15 cellular contexts compared by ENCODE assay signal in the genomic region with DNA sequence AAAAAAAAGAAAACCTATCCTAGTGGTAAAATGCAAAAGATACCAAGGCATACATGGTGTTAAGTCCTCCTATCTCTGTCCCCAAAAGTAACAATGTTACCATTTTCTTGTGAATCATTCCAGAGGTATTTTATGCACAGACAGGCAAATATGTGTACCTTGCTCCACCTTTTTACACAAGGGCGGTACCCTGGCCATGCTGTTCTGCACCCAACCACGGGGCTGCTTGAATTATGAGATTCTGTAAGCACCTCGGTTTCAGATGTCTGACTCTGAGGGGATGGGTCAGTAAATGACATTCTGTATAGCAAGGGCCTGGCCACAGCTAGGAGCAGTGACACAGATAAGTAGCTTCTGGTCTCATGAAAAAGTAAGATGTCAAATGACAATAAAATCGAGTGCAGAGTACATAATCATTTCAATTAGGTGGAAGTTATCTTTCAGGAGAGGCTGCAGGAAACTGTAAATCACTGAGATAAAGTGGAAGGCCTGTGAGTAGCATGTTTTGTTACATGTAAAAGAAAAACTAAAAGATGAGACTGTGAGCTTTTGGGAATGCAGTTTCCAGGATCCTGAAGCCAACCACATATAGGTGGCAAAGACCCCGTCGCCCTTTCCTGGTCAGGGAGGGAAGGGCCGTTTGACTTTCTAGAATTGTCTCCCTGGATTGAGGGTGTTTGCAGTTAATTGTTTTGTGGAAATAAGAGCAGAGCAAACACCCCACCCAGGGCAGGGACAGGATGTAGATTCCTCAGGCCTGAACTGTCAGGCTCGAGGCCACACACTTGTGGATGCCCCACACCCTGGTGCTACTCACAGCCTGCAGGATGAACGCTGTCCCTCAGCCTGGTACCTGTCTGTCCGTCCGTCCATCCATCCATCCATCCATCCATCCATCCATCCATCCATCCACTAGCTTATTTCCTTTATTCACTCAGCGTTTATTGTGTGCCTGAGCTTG. TPM values are rescaled to one million over a fixed set of nuclear protein-coding genes. Genes with fewer than 3 reads are reported as not detected.
DNase-seq lines count a peak whose midpoint lies in the region; ATAC-seq and TF ChIP-seq lines count a peak whose summit lies in the region.
"Had no signal": no experiment of that assay in that cellular context is flagged by ENCODE, and none has a peak within 500 bp of the region (broad histone marks: within the 10 kb centered on the region; RNA-seq: fewer than 3 reads in every experiment).

No MANE protein-coding gene starts in this region.

- H3K9me3 ChIP-seq in Loucy (ENCODE audit: insufficient read depth, low read depth, low read length) (no peaks in the 10 kb centered on the region), mammary epithelial cell (replicated peaks; ENCODE audit: insufficient read depth, low read length) (no peaks in the 10 kb centered on the region)
- H3K9me3 ChIP-seq: SJCRH30 had no signal

- H3K4me1 Mint-ChIP-seq in nephron = peaks cover 14% of the 10 kb centered on the region
- peaks cover 8% of the 10 kb centered on the region for H3K4me1 Mint-ChIP-seq in stimulated activated naive CD8-positive, alpha-beta T cell treated with anti-CD3 and anti-CD28 coated beads, Interleukin-15, amount 100 ng/mL, for 72 hours

- in situ Hi-C loops in mammary epithelial cell (cut with MboI; ENCODE audit: low sequenced_read_pairs in 2 of 2) = no loop called here

- H3K36me3 Mint-ChIP-seq in nephron (ENCODE audit: low read depth) = no peaks in the 10 kb centered on the region
- H3K36me3 Mint-ChIP-seq: CD8-positive, alpha-beta memory T cell; natural killer cell treated with Interleukin-12 subunit alpha and Interleukin-12 subunit beta and Interleukin-15 and Interleukin-18, amount 100 ng/mL, for 72 hours had no signal

- H4K20me1 ChIP-seq in Loucy (ENCODE audit: insufficient read depth, low read length, poor library complexity, severe bottlenecking) (no peaks in the 10 kb centered on the region), mammary epithelial cell (ENCODE audit: insufficient read depth, low read length) (no peaks in the 10 kb centered on the region)

- H3K79me2 ChIP-seq in Loucy (ENCODE audit: insufficient read depth, low read length) (no peaks in the 10 kb centered on the region), mammary epithelial cell (ENCODE audit: insufficient read depth, low read length) (peaks cover 10% of the 10 kb centered on the region)

- no peaks in the 10 kb centered on the region for H3K9me3 Mint-ChIP-seq in nephron
- no peaks in the 10 kb centered on the region for H3K9me3 Mint-ChIP-seq in stimulated activated naive CD8-positive, alpha-beta T cell treated with anti-CD3 and anti-CD28 coated beads, Interleukin-15, amount 100 ng/mL, for 72 hours
- H3K9me3 Mint-ChIP-seq: CD8-positive, alpha-beta memory T cell; natural killer cell treated with Interleukin-12 subunit alpha and Interleukin-12 subunit beta and Interleukin-15 and Interleukin-18, amount 100 ng/mL, for 72 hours had no signal

- ATAC-seq in HG02870 (IDR thresholded peaks at IDR 0.05; ENCODE audit: unreplicated experiment) = no peak
- no peak for ATAC-seq in stimulated activated naive CD8-positive, alpha-beta T cell treated with anti-CD3 and anti-CD28 coated beads, Interleukin-15, amount 100 ng/mL, for 72 hours
- ATAC-seq: natural killer cell treated with Interleukin-12 subunit alpha and Interleukin-12 subunit beta and Interleukin-15 and Interleukin-18, amount 100 ng/mL, for 72 hours had no signal

- TSS peak; percentile 56 for BruUV-seq in mammary epithelial cell (replicated peaks; lab: Mats Ljungman, UMichigan)

- peak; percentile 50 for DNase-seq in EL
- DNase-seq in mammary epithelial cell = peak; percentile 56
- DNase-seq in SK-N-DZ (ENCODE audit: low spot score) = no peak
- DNase-seq in T1000 (lab: John Stamatoyannopoulos, UW) = no peak
- no peak for DNase-seq in stimulated activated naive CD8-positive, alpha-beta T cell treated with anti-CD3 and anti-CD28 coated beads, Interleukin-15, amount 100 ng/mL, for 72 hours
- DNase-seq: activated CD4-positive, alpha-beta T cell treated with anti-CD3 and anti-CD28 coated beads for 4 hours; activated gamma-delta T cell; CD8-positive, alpha-beta memory T cell; NCI-H2107; SJCRH30; stimulated activated CD4-positive, alpha-beta T cell treated with anti-CD3 and anti-CD28 coated beads, Interleukin-12 subunit alpha, Interleukin-12 subunit beta, amount 100 ng/mL, for 4 hours had no signal

- H3K9me2 ChIP-seq in Loucy (replicated peaks; ENCODE audit: low read depth, low read length) = no peaks in the 10 kb centered on the region

- no peaks in the 10 kb centered on the region for H3K36me3 ChIP-seq in Loucy (ENCODE audit: insufficient read depth, low read length)
- no peaks in the 10 kb centered on the region for H3K36me3 ChIP-seq in mammary epithelial cell (ENCODE audit: insufficient read depth, low read length)
- H3K36me3 ChIP-seq: SJCRH30 had no signal

- 36% methylated on average over 11 of the region's 12 CpGs for WGBS in mammary epithelial cell (ENCODE audit: low coverage, missing lambda C conversion rate)

- no peak for TF ChIP-seq CTCF in Loucy (conservative IDR thresholded peaks at IDR 0.05; ENCODE audit: low read length)
- TF ChIP-seq CTCF in mammary epithelial cell (conservative IDR thresholded peaks at IDR 0.05 in 1 of 2, IDR thresholded peaks at IDR 0.05 in 1 of 2; ENCODE audit: extremely low read depth in 1 of 2, insufficient read depth in 1 of 2, low read depth in 1 of 2, low read length in 2 of 2) = no peak
- no peak for TF ChIP-seq CTCF in nephron (IDR thresholded peaks at IDR 0.05; ENCODE audit: unreplicated experiment in 3 of 3)

- intact Hi-C loops in mammary epithelial cell (cut with micrococcal nuclease) = loop anchor here (1.0 kb wide), 1 partner anchor 27 kb away; no protein-coding TSS in a partner anchor

- no peak overlapping the region for H3K4me3 Mint-ChIP-seq in nephron
- H3K4me3 Mint-ChIP-seq in stimulated activated naive CD8-positive, alpha-beta T cell treated with anti-CD3 and anti-CD28 coated beads, Interleukin-15, amount 100 ng/mL, for 72 hours = no peak overlapping the region
- H3K4me3 Mint-ChIP-seq: CD8-positive, alpha-beta memory T cell; natural killer cell treated with Interleukin-12 subunit alpha and Interleukin-12 subunit beta and Interleukin-15 and Interleukin-18, amount 100 ng/mL, for 72 hours had no signal

- H3K27ac Mint-ChIP-seq in nephron = peak overlapping the region; percentile 29 to 73 (median 48)
- H3K27ac Mint-ChIP-seq in stimulated activated naive CD8-positive, alpha-beta T cell treated with anti-CD3 and anti-CD28 coated beads, Interleukin-15, amount 100 ng/mL, for 72 hours = no peak overlapping the region
- H3K27ac Mint-ChIP-seq: natural killer cell treated with Interleukin-12 subunit alpha and Interleukin-12 subunit beta and Interleukin-15 and Interleukin-18, amount 100 ng/mL, for 72 hours had no signal

- H2AFZ ChIP-seq in Loucy (ENCODE audit: low read length) (peak overlapping the region; percentile 13; the same call in 1 of the 2 replicates), mammary epithelial cell (ENCODE audit: low read depth, low read length) (no peak overlapping the region)

- H3K4me2 ChIP-seq in Loucy (ENCODE audit: low read depth, low read length, poor library complexity, severe bottlenecking) (peak overlapping the region; percentile 19), mammary epithelial cell (ENCODE audit: insufficient read depth, low read depth, low read length) (peak overlapping the region; percentile 44)

- H3K27me3 Mint-ChIP-seq in nephron (ENCODE audit: low read depth) = peaks cover 3% of the 10 kb centered on the region
- H3K27me3 Mint-ChIP-seq in stimulated activated naive CD8-positive, alpha-beta T cell treated with anti-CD3 and anti-CD28 coated beads, Interleukin-15, amount 100 ng/mL, for 72 hours = no peaks in the 10 kb centered on the region
- H3K27me3 Mint-ChIP-seq: CD8-positive, alpha-beta memory T cell; natural killer cell treated with Interleukin-12 subunit alpha and Interleukin-12 subunit beta and Interleukin-15 and Interleukin-18, amount 100 ng/mL, for 72 hours had no signal

- CTCF ChIA-PET in mammary epithelial cell (lab: Charles Lee; ENCODE audit: low non-redundant PET) = no interaction called here

- H3K27ac ChIP-seq in mammary epithelial cell (ENCODE audit: insufficient read depth, low read depth, low read length) = peak overlapping the region; percentile 66
- H3K27ac ChIP-seq: SJCRH30 had no signal

- H3K27me3 ChIP-seq in Loucy (ENCODE audit: insufficient read depth, low read length, poor library complexity, severe bottlenecking) (no peaks in the 10 kb centered on the region), mammary epithelial cell (ENCODE audit: insufficient read depth, low read length) (no peaks in the 10 kb centered on the region)
- H3K27me3 ChIP-seq: SJCRH30 had no signal

- H3K4me1 ChIP-seq in Loucy (ENCODE audit: insufficient read depth, low read length, poor library complexity, severe bottlenecking) (peaks cover 20% of the 10 kb centered on the region), mammary epithelial cell (ENCODE audit: insufficient read depth, low read length) (peaks cover 57% of the 10 kb centered on the region)

- peaks cover 4% of the 10 kb centered on the region; the same call in 1 of the 2 replicates for H3F3A ChIP-seq in Loucy (ENCODE audit: low read depth)

- no peak overlapping the region for H3K9ac ChIP-seq in Loucy (ENCODE audit: low read depth, low read length, poor library complexity, severe bottlenecking)
- peak overlapping the region; percentile 48 for H3K9ac ChIP-seq in mammary epithelial cell (ENCODE audit: insufficient read depth, low read length)

- dilution Hi-C loops in mammary epithelial cell (cut with HindIII; ENCODE audit: low sequenced_read_pairs) = no loop called here

- no peak overlapping the region for H3K4me3 ChIP-seq in Loucy (ENCODE audit: low read length, poor library complexity, severe bottlenecking)
- H3K4me3 ChIP-seq in mammary epithelial cell (replicated peaks in 1 of 3; ENCODE audit: insufficient read depth in 1 of 3, low read depth in 2 of 3, low read length in 3 of 3) = no peak overlapping the region
- H3K4me3 ChIP-seq: SJCRH30 had no signal

RNA-seq across cellular contexts. Expression of gene FLNB, which starts 30.2 kb away (rescaled TPM):
- 1,000 to 10,000 TPM in 1 of 2 donors, 100 to 1,000 TPM in 1; 930 to 1,038 TPM for total RNA-seq in mammary epithelial cell
- polyA plus RNA-seq in mammary epithelial cell = 415 TPM
- 1,694 TPM for polyA minus RNA-seq in mammary epithelial cell
- polyA plus RNA-seq in SK-N-DZ (2014; cell fraction: cytosol; rRNA removed) = 23.1 and 24.2 TPM in 2 replicates
- polyA plus RNA-seq in SK-N-DZ (2014; cell fraction: nucleus; rRNA removed) = 22.6 and 25.4 TPM in 2 replicates

Comparison
In these comparisons a context has a peak if more than half of its experiments do, and no peak if none do; other contexts are left out.
1. DNase-seq: peak in EL (single experiment) and mammary epithelial cell (single experiment); none in SK-N-DZ (single experiment), T1000 (single experiment) and stimulated activated naive CD8-positive, alpha-beta T cell treated with anti-CD3 and anti-CD28 coated beads, Interleukin-15, amount 100 ng/mL, for 72 hours (0 of 2).
2. H3K27ac Mint-ChIP-seq: peak in nephron (3 of 3); none in stimulated activated naive CD8-positive, alpha-beta T cell treated with anti-CD3 and anti-CD28 coated beads, Interleukin-15, amount 100 ng/mL, for 72 hours (0 of 2).